Comparison of ENCODE assay signal across 14 cellular contexts in the genomic region with DNA sequence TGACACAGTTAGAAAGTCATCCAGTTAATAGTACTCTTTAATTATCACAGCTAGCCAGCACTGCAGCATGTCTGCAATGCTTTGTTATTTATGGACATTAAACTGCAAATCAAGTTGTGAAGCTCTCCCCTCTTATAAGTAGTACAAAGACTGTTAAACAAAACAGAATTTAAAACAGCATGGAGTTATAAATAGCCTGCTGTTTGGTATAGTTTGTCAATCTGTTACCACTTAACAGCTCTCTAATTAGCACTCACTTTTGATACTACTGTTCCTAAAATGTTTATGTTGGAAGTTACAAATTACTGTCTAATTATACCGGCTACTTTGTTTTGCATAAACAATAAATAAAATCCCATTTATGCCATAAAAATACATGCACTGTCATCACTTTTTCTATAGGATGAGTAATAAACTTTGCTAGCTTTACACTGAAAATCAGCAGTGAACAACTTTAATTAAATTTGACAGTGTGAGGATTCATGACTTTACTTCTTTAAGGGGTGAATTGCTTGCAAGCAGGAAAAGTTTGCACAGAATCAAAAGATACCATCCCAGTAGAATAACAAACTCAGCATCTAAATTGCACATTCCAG.
"Had no signal": no experiment of that assay in that cellular context is flagged by ENCODE, and none has a peak within 500 bp of the region (broad histone marks: within the 10 kb centered on the region; RNA-seq: fewer than 3 reads in every experiment).

No MANE protein-coding gene starts in this region.

- H3K27ac ChIP-seq: heart left ventricle, pancreas, testis, tibial nerve, upper lobe of right lung had no signal

- H3K9me3 ChIP-seq: pancreas, testis, tibial nerve, upper lobe of right lung had no signal

- H3K4me3 ChIP-seq: heart left ventricle, pancreas, testis, tibial nerve, upper lobe of right lung had no signal

- H3K27me3 ChIP-seq: heart left ventricle, pancreas, testis, tibial nerve, upper lobe of right lung had no signal

- H3K36me3 ChIP-seq: heart left ventricle, pancreas, tibial nerve, upper lobe of right lung had no signal

- DNase-seq: effector memory CD4-positive, alpha-beta T cell; heart left ventricle; hippocampal formation; left colon; mesendoderm; naive B cell; occipital lobe; pancreas; right cardiac atrium; stimulated activated CD4-positive, alpha-beta T cell treated with anti-CD3 and anti-CD28 coated beads, Interleukin-1b, Interleukin-23, amount 100 ng/mL, for 48 hours; stimulated activated CD4-positive, alpha-beta T cell treated with anti-CD3 and anti-CD28 coated beads, Interleukin-4, amount 100 ng/mL, for 24 hours; testis; upper lobe of right lung had no signal

- H3K4me1 ChIP-seq: heart left ventricle, pancreas, testis, tibial nerve, upper lobe of right lung had no signal
